In the genomic region with DNA sequence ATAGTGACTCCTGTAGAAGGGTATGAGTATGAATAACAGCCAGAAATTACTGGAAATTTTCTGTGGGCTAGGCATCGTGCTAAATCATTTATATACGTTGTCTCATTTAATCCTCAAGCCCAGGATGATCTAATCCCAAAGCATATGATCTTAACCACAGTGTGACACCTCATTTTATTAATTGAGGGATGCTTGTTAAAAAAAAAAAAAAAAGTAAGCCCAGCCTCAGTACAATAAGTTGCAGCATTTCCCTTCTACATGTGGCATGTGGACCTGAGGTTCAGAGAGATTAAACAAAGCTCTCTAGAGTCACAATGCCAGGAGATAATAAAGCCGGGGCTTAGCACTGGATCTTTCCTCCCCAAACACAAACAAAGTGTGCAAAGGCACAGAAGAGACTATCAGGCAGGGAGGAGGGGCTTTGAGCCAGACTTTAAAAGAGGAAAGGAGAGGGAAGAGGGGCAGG, we compare ENCODE assay signal across 23 cellular contexts. TPM values are rescaled to one million over a fixed set of nuclear protein-coding genes. Genes with fewer than 3 reads are reported as not detected.
DNase-seq lines count a peak whose midpoint lies in the region; ATAC-seq and TF ChIP-seq lines count a peak whose summit lies in the region.
"Had no signal": no experiment of that assay in that cellular context is flagged by ENCODE, and none has a peak within 500 bp of the region (broad histone marks: within the 10 kb centered on the region; RNA-seq: fewer than 3 reads in every experiment).

No MANE protein-coding gene starts in this region.

- no peaks in the 10 kb centered on the region for H3K9me3 Mint-ChIP-seq in endodermal cell
- H3K9me3 Mint-ChIP-seq: activated T-cell treated with anti-CD3 and anti-CD28 coated beads, Interleukin-2, amount 50 U/mL, for 24 hours; naive thymus-derived CD8-positive, alpha-beta T cell; stimulated activated effector memory CD8-positive, alpha-beta T cell treated with anti-CD3 and anti-CD28 coated beads, Interleukin-12 subunit alpha, Interleukin-12 subunit beta, amount 100 ng/mL, for 72 hours had no signal

- H3K4me1 ChIP-seq in IMR-90 (ENCODE audit: control insufficient read depth, insufficient read depth, low read length) = peaks cover 3% of the 10 kb centered on the region; the same call in 1 of the 2 replicates
- H3K4me1 ChIP-seq in endodermal cell (ENCODE audit: control insufficient read depth, insufficient read depth, low read length) = peaks cover 3% of the 10 kb centered on the region
- H3K4me1 ChIP-seq in body of pancreas = no peaks in the 10 kb centered on the region
- H3K4me1 ChIP-seq: gastrocnemius medialis, right atrium auricular region, spleen had no signal

- BruUV-seq in IMR-90 (replicated peaks; lab: Mats Ljungman, UMichigan) = no TSS peak

- H4K5ac ChIP-seq in IMR-90 (ENCODE audit: low read depth, low read length) = no peak overlapping the region

- H4K20me1 ChIP-seq in IMR-90 (ENCODE audit: insufficient read depth, low read length) = no peaks in the 10 kb centered on the region

- peak overlapping the region; percentile 84 for H3K27ac Mint-ChIP-seq in endodermal cell
- H3K27ac Mint-ChIP-seq: activated T-cell treated with anti-CD3 and anti-CD28 coated beads, Interleukin-2, amount 50 U/mL, for 24 hours; naive thymus-derived CD8-positive, alpha-beta T cell; stimulated activated effector memory CD8-positive, alpha-beta T cell treated with anti-CD3 and anti-CD28 coated beads, Interleukin-12 subunit alpha, Interleukin-12 subunit beta, amount 100 ng/mL, for 72 hours; T-helper 17 cell had no signal

- no peak overlapping the region for H3K4me3 Mint-ChIP-seq in endodermal cell
- H3K4me3 Mint-ChIP-seq: activated T-cell treated with anti-CD3 and anti-CD28 coated beads, Interleukin-2, amount 50 U/mL, for 24 hours; naive thymus-derived CD8-positive, alpha-beta T cell; stimulated activated effector memory CD8-positive, alpha-beta T cell treated with anti-CD3 and anti-CD28 coated beads, Interleukin-12 subunit alpha, Interleukin-12 subunit beta, amount 100 ng/mL, for 72 hours; T-helper 17 cell had no signal

- no peak overlapping the region for H3K4ac ChIP-seq in IMR-90 (ENCODE audit: low read depth, low read length)

- no peak overlapping the region for H2AK9ac ChIP-seq in IMR-90 (replicated peaks; ENCODE audit: low read depth, low read length, poor library complexity)

- H3K9me1 ChIP-seq in IMR-90 (ENCODE audit: insufficient read depth, low read length) = no peaks in the 10 kb centered on the region; the same call in 1 of the 2 replicates

- H3K36me3 ChIP-seq in IMR-90 (ENCODE audit: control insufficient read depth, insufficient read depth, low read length) (no peaks in the 10 kb centered on the region), endodermal cell (ENCODE audit: control insufficient read depth, insufficient read depth, low read length) (no peaks in the 10 kb centered on the region), body of pancreas (replicated peaks in 1 of 2; ENCODE audit: insufficient read depth in 1 of 2, low read depth in 2 of 2) (no peaks in the 10 kb centered on the region)
- H3K36me3 ChIP-seq: gastrocnemius medialis, right atrium auricular region, spleen, upper lobe of left lung had no signal

- TF ChIP-seq RAD21 in IMR-90 (IDR thresholded peaks at IDR 0.05; ENCODE audit: low read length) = no peak

- no peak overlapping the region for H4K91ac ChIP-seq in IMR-90 (ENCODE audit: insufficient read depth, low read depth, low read length)

- no peak overlapping the region for H3K4me2 ChIP-seq in IMR-90 (ENCODE audit: low read depth, low read length)

- CTCF ChIA-PET in IMR-90 (lab: Yijun Ruan, JAX) = no interaction called here

- H2BK120ac ChIP-seq in IMR-90 (ENCODE audit: low read depth, low read length) = no peak overlapping the region

- no peak overlapping the region for H3K18ac ChIP-seq in IMR-90 (ENCODE audit: low read depth, low read length)

- in situ Hi-C loops in IMR-90 (cut with MboI; ENCODE audit: low sequenced_read_pairs) = no loop called here

- H2BK20ac ChIP-seq in IMR-90 (ENCODE audit: low read depth, low read length) = no peak overlapping the region

- H2AFZ ChIP-seq in IMR-90 (replicated peaks; ENCODE audit: low read length, poor library complexity) = peak overlapping the region; percentile 58

- peaks cover 5% of the 10 kb centered on the region for H3K27me3 Mint-ChIP-seq in endodermal cell (ENCODE audit: insufficient read depth)

- H2BK5ac ChIP-seq in IMR-90 (ENCODE audit: low read depth, low read length, poor library complexity, severe bottlenecking) = no peak overlapping the region

- TF ChIP-seq CTCF in IMR-90 (conservative IDR thresholded peaks at IDR 0.05; ENCODE audit: low read depth, low read length) = no peak
- no peak for TF ChIP-seq CTCF in endodermal cell (conservative IDR thresholded peaks at IDR 0.05)
- TF ChIP-seq CTCF in body of pancreas (IDR thresholded peaks at IDR 0.05) = no peak

- POLR2A ChIA-PET in IMR-90 (lab: Charles Lee; ENCODE audit: unreplicated experiment) = interaction anchor here (0.6 kb wide), 1 partner anchor 19 kb away, joined by 7 read pairs; no protein-coding TSS in a partner anchor

- H3K4me3 ChIP-seq in IMR-90 (ENCODE audit: insufficient read depth, low read depth, low read length) (no peak overlapping the region), endodermal cell (ENCODE audit: low read length) (peak overlapping the region; percentile 30), body of pancreas (no peak overlapping the region)
- H3K4me3 ChIP-seq: gastrocnemius medialis, right atrium auricular region, SK-N-MC, spleen, upper lobe of left lung had no signal

- H3K36me3 Mint-ChIP-seq in endodermal cell (ENCODE audit: low read depth) = no peaks in the 10 kb centered on the region
- H3K36me3 Mint-ChIP-seq: naive thymus-derived CD8-positive, alpha-beta T cell; stimulated activated effector memory CD8-positive, alpha-beta T cell treated with anti-CD3 and anti-CD28 coated beads, Interleukin-12 subunit alpha, Interleukin-12 subunit beta, amount 100 ng/mL, for 72 hours had no signal

- no peaks in the 10 kb centered on the region for H3K79me1 ChIP-seq in IMR-90 (ENCODE audit: low read depth in 1 of 2, low read length in 2 of 2)

- no CpG with 5 or more reads among the region's 3 CpGs for WGBS in IMR-90 (ENCODE audit: extremely low coverage in 2 of 2, insufficient read length in 1 of 2), 2 experiments
- 64% methylated on average over 3 of the region's 3 CpGs; no CpG with 5 or more reads in 1 of the 2 experiments for WGBS in endodermal cell (ENCODE audit: insufficient coverage in 1 of 2, insufficient read length in 1 of 2), 2 experiments
- 37 to 60% methylated on average over 3 of the region's 3 CpGs for WGBS in body of pancreas, 2 donors

- no peak for TF ChIP-seq POLR2A in IMR-90 (IDR thresholded peaks at IDR 0.05; ENCODE audit: low read depth, low read length)
- TF ChIP-seq POLR2A in body of pancreas (IDR thresholded peaks at IDR 0.05) = no peak

- H2AK5ac ChIP-seq in IMR-90 (ENCODE audit: low read depth, low read length) = no peak overlapping the region

- dilution Hi-C loops in IMR-90 (cut with HindIII; ENCODE audit: low sequenced_read_pairs, unreplicated experiment) = no loop called here

- H3K14ac ChIP-seq in IMR-90 (replicated peaks; ENCODE audit: low read depth, low read length) = no peak overlapping the region

- ATAC-seq in IMR-90 (ENCODE audit: low read depth) (no peak), body of pancreas (no peak), GM21576 (IDR thresholded peaks at IDR 0.05; ENCODE audit: unreplicated experiment) (no peak), GM19324 (IDR thresholded peaks at IDR 0.05; ENCODE audit: low FRiP score, unreplicated experiment) (no peak)
- ATAC-seq: gastrocnemius medialis; naive thymus-derived CD8-positive, alpha-beta T cell; stimulated activated effector memory CD8-positive, alpha-beta T cell treated with anti-CD3 and anti-CD28 coated beads, Interleukin-12 subunit alpha, Interleukin-12 subunit beta, amount 100 ng/mL, for 72 hours; T-helper 17 cell had no signal

- intact Hi-C loops in IMR-90 (cut with micrococcal nuclease) = no loop called here
- intact Hi-C loops in body of pancreas (cut with DNase I) = no loop called here

- H3K9ac ChIP-seq in IMR-90 (ENCODE audit: low read depth, low read length) (no peak overlapping the region), endodermal cell (ENCODE audit: extremely low read depth, low read length, poor library complexity, severe bottlenecking) (no peak overlapping the region)

- H3K9me3 ChIP-seq in IMR-90 (ENCODE audit: control insufficient read depth, insufficient read depth, low read length) = no peaks in the 10 kb centered on the region
- H3K9me3 ChIP-seq in endodermal cell (ENCODE audit: control insufficient read depth, low read length) = no peaks in the 10 kb centered on the region
- H3K9me3 ChIP-seq in body of pancreas = no peaks in the 10 kb centered on the region
- H3K9me3 ChIP-seq: gastrocnemius medialis, right atrium auricular region, spleen, upper lobe of left lung had no signal

- peaks cover 15% of the 10 kb centered on the region for H3K4me1 Mint-ChIP-seq in endodermal cell
- H3K4me1 Mint-ChIP-seq: naive thymus-derived CD8-positive, alpha-beta T cell; stimulated activated effector memory CD8-positive, alpha-beta T cell treated with anti-CD3 and anti-CD28 coated beads, Interleukin-12 subunit alpha, Interleukin-12 subunit beta, amount 100 ng/mL, for 72 hours; T-helper 17 cell had no signal

- no peak overlapping the region for H3K56ac ChIP-seq in IMR-90 (ENCODE audit: extremely low read depth, insufficient read depth, low read length)

- no peak overlapping the region for H2BK15ac ChIP-seq in IMR-90 (ENCODE audit: low read depth, low read length)

- peaks cover 2% of the 10 kb centered on the region for H3K27me3 ChIP-seq in IMR-90 (ENCODE audit: control insufficient read depth, insufficient read depth, low read length)
- no peaks in the 10 kb centered on the region for H3K27me3 ChIP-seq in endodermal cell (ENCODE audit: control insufficient read depth, insufficient read depth, low read length, poor library complexity, severe bottlenecking)
- no peaks in the 10 kb centered on the region for H3K27me3 ChIP-seq in body of pancreas
- H3K27me3 ChIP-seq: gastrocnemius medialis, right atrium auricular region, spleen, upper lobe of left lung had no signal

- DNase-seq in NCI-H345 (lab: John Stamatoyannopoulos, UW) (peak; percentile 30), NCI-H345 treated with DMSO at 0.1 percent for 48 hours (lab: John Stamatoyannopoulos, UW; ENCODE audit: unreplicated experiment) (no peak), IMR-90 (no peak), endodermal cell (no peak), body of pancreas (no peak), EL (no peak)
- DNase-seq: activated CD4-positive, alpha-beta T cell treated with anti-CD3 and anti-CD28 coated beads for 4 hours; activated T-cell treated with anti-CD3 and anti-CD28 coated beads, Interleukin-2, amount 50 U/mL, for 24 hours; effector CD8-positive, alpha-beta T cell; gastrocnemius medialis; GDM1; midbrain; naive thymus-derived CD8-positive, alpha-beta T cell; spleen; stimulated activated CD4-positive, alpha-beta T cell treated with anti-CD3 and anti-CD28 coated beads, Interleukin-2, amount 100 ng/mL, for 48 hours; substantia nigra; T-helper 17 cell; upper lobe of left lung had no signal

- no peak overlapping the region for H3K27ac ChIP-seq in IMR-90 (ENCODE audit: insufficient read depth, low read length)
- no peak overlapping the region for H3K27ac ChIP-seq in endodermal cell (ENCODE audit: low read depth, low read length)
- no peak overlapping the region for H3K27ac ChIP-seq in body of pancreas
- H3K27ac ChIP-seq: gastrocnemius medialis, right atrium auricular region, SK-N-MC, spleen, upper lobe of left lung had no signal

- H4K8ac ChIP-seq in IMR-90 (ENCODE audit: low read depth in 2 of 2, low read length in 2 of 2) = no peak overlapping the region

- no peak overlapping the region for H3K23ac ChIP-seq in IMR-90 (ENCODE audit: low read depth, low read length)

RNA-seq across cellular contexts. Expression of a gene that starts 49.5 kb away (rescaled TPM):
- total RNA-seq in IMR-90 (2012; rRNA removed) (1.3 and 2.2 TPM in 2 replicates), endodermal cell (1 to 10 TPM; 1.9 to 2.6 TPM), body of pancreas (10 to 100 TPM; 12.5 to 22.7 TPM)
- polyA plus RNA-seq in IMR-90 (2012; rRNA removed) = 3.8 and 6.9 TPM in 2 replicates
- polyA plus RNA-seq in IMR-90 (2012; cell fraction: cytosol; rRNA removed) = 4.7 and 21.8 TPM in 2 replicates
- 84.7 and 96.7 TPM in 2 replicates for polyA plus RNA-seq in IMR-90 (2012; cell fraction: nucleus; rRNA removed; ENCODE audit: low replicate concordance)
- polyA plus RNA-seq in endodermal cell (2013, experiment 1 of 2) = 1.9 TPM
- 1.4 TPM for polyA plus RNA-seq in endodermal cell (2013, experiment 2 of 2)
- polyA plus RNA-seq: naive thymus-derived CD8-positive, alpha-beta T cell had no signal
